10 cellular contexts compared by ENCODE assay signal in genomic region chr6:10659697-10660348, GRCh38. TPM values are rescaled to one million over a fixed set of nuclear protein-coding genes. Genes with fewer than 3 reads are reported as not detected.
DNase-seq lines count a peak whose midpoint lies in the region; ATAC-seq and TF ChIP-seq lines count a peak whose summit lies in the region.
"Had no signal": no experiment of that assay in that cellular context is flagged by ENCODE, and none has a peak within 500 bp of the region (broad histone marks: within the 10 kb centered on the region; RNA-seq: fewer than 3 reads in every experiment).

No MANE protein-coding gene starts in this region.

- no peak overlapping the region for H3K9ac ChIP-seq in mammary epithelial cell (ENCODE audit: insufficient read depth, low read length)

- dilution Hi-C loops in mammary epithelial cell (cut with HindIII; ENCODE audit: low sequenced_read_pairs) = no loop called here

- TF ChIP-seq POLR2A in breast epithelium (IDR thresholded peaks at IDR 0.05) = no peak

- H3K9me3 ChIP-seq in breast epithelium = peaks cover 0 to 4% of the 10 kb centered on the region in 2 donors
- H3K9me3 ChIP-seq in mammary epithelial cell (replicated peaks; ENCODE audit: insufficient read depth, low read length) = peaks cover 2% of the 10 kb centered on the region
- H3K9me3 ChIP-seq in A673 (ENCODE audit: low read depth, low read length, poor library complexity, severe bottlenecking) = no peaks in the 10 kb centered on the region
- H3K9me3 ChIP-seq: psoas muscle had no signal

- H3K36me3 ChIP-seq in breast epithelium (no peaks in the 10 kb centered on the region), mammary epithelial cell (ENCODE audit: insufficient read depth, low read length) (no peaks in the 10 kb centered on the region), A673 (ENCODE audit: insufficient read depth, low read length, poor library complexity, severe bottlenecking) (no peaks in the 10 kb centered on the region)

- H3K4me1 ChIP-seq in breast epithelium = no peaks in the 10 kb centered on the region
- H3K4me1 ChIP-seq in mammary epithelial cell (ENCODE audit: insufficient read depth, low read length) = no peaks in the 10 kb centered on the region
- no peaks in the 10 kb centered on the region for H3K4me1 ChIP-seq in A673 (ENCODE audit: insufficient read depth, low read length, poor library complexity, severe bottlenecking)

- BruUV-seq in mammary epithelial cell (replicated peaks; lab: Mats Ljungman, UMichigan) (no TSS peak), A673 (replicated peaks; lab: Mats Ljungman, UMichigan) (no TSS peak)

- peak; percentile 41 for ATAC-seq in activated naive CD8-positive, alpha-beta T cell treated with anti-CD3 and anti-CD28 coated beads, Interleukin-2, amount 10 ng/mL, durations not matched to agents 7 days and 5 days (ENCODE audit: low read depth)
- no peak for ATAC-seq in GM19452 (IDR thresholded peaks at IDR 0.05; ENCODE audit: unreplicated experiment)

- DNase-seq in breast epithelium (ENCODE audit: low spot score in 2 of 2) = no peak
- DNase-seq in mammary epithelial cell = no peak
- DNase-seq in activated naive CD8-positive, alpha-beta T cell treated with anti-CD3 and anti-CD28 coated beads, Interleukin-2, amount 10 ng/mL, durations not matched to agents 7 days and 5 days = peak; percentile 49
- DNase-seq in kidney tubule cell (ENCODE audit: low spot score) = peak; percentile 4
- DNase-seq in type B pancreatic cell (ENCODE audit: extremely low spot score, unreplicated experiment) = peak; percentile 69
- DNase-seq in A673 (ENCODE audit: low spot score) = no peak
- DNase-seq in NCI-H1694 (lab: John Stamatoyannopoulos, UW) = no peak
- DNase-seq: NCI-H1092 had no signal

- POLR2A ChIA-PET in activated naive CD8-positive, alpha-beta T cell treated with anti-CD3 and anti-CD28 coated beads, Interleukin-2, amount 10 ng/mL, durations not matched to agents 7 days and 5 days (lab: Charles Lee) = interaction anchor here (0.6 to 1.3 kb wide), 4 partner anchors 61 to 348 kb away, joined by 3 to 4 read pairs (median 4); no protein-coding TSS in a partner anchor
- POLR2A ChIA-PET in A673 (lab: Charles Lee; ENCODE audit: low non-redundant PET) = no interaction called here

- H3K36me3 Mint-ChIP-seq in activated naive CD8-positive, alpha-beta T cell treated with anti-CD3 and anti-CD28 coated beads, Interleukin-2, amount 10 ng/mL, durations not matched to agents 7 days and 5 days = peaks cover 7% of the 10 kb centered on the region
- peaks cover 4% of the 10 kb centered on the region for H3K36me3 Mint-ChIP-seq in type B pancreatic cell

- H3K9me3 Mint-ChIP-seq in activated naive CD8-positive, alpha-beta T cell treated with anti-CD3 and anti-CD28 coated beads, Interleukin-2, amount 10 ng/mL, durations not matched to agents 7 days and 5 days = peaks cover 8% of the 10 kb centered on the region
- H3K9me3 Mint-ChIP-seq in type B pancreatic cell = peaks cover 6% of the 10 kb centered on the region

- TF ChIP-seq CTCF in breast epithelium (IDR thresholded peaks at IDR 0.05) = no peak
- TF ChIP-seq CTCF in mammary epithelial cell (conservative IDR thresholded peaks at IDR 0.05 in 1 of 2, IDR thresholded peaks at IDR 0.05 in 1 of 2; ENCODE audit: extremely low read depth in 1 of 2, insufficient read depth in 1 of 2, low read depth in 1 of 2, low read length in 2 of 2) = no peak
- TF ChIP-seq CTCF in type B pancreatic cell (conservative IDR thresholded peaks at IDR 0.05) = no peak
- no peak for TF ChIP-seq CTCF in A673 (conservative IDR thresholded peaks at IDR 0.05; ENCODE audit: low read depth, low read length)

- H3K27me3 ChIP-seq in breast epithelium (no peaks in the 10 kb centered on the region), mammary epithelial cell (ENCODE audit: insufficient read depth, low read length) (no peaks in the 10 kb centered on the region), A673 (replicated peaks; ENCODE audit: insufficient read depth, low read depth, low read length, poor library complexity) (peaks cover 14% of the 10 kb centered on the region)

- peaks cover 6% of the 10 kb centered on the region for H3K27me3 Mint-ChIP-seq in activated naive CD8-positive, alpha-beta T cell treated with anti-CD3 and anti-CD28 coated beads, Interleukin-2, amount 10 ng/mL, durations not matched to agents 7 days and 5 days
- peaks cover 10% of the 10 kb centered on the region for H3K27me3 Mint-ChIP-seq in type B pancreatic cell

- H3K27ac Mint-ChIP-seq in activated naive CD8-positive, alpha-beta T cell treated with anti-CD3 and anti-CD28 coated beads, Interleukin-2, amount 10 ng/mL, durations not matched to agents 7 days and 5 days = no peak overlapping the region
- H3K27ac Mint-ChIP-seq in type B pancreatic cell = peak overlapping the region; percentile 67

- H3K4me3 ChIP-seq in breast epithelium = peak overlapping the region in 2 of 3 donors; percentile 37
- H3K4me3 ChIP-seq in mammary epithelial cell (replicated peaks in 1 of 3; ENCODE audit: insufficient read depth in 1 of 3, low read depth in 2 of 3, low read length in 3 of 3) = no peak overlapping the region
- no peak overlapping the region for H3K4me3 ChIP-seq in A673 (ENCODE audit: low read depth, low read length, poor library complexity, severe bottlenecking)
- H3K4me3 ChIP-seq: psoas muscle had no signal

- intact Hi-C loops in breast epithelium (cut with DNase I; ENCODE audit: low total_unique reads) = no loop called here
- intact Hi-C loops in mammary epithelial cell (cut with micrococcal nuclease) = no loop called here
- intact Hi-C loops in A673 (cut with micrococcal nuclease; ENCODE audit: unreplicated experiment) = no loop called here

- H4K20me1 ChIP-seq in mammary epithelial cell (ENCODE audit: insufficient read depth, low read length) = no peaks in the 10 kb centered on the region

- CTCF ChIA-PET in mammary epithelial cell (lab: Charles Lee; ENCODE audit: low non-redundant PET) (no interaction called here), A673 (lab: Charles Lee) (no interaction called here)

- H3K79me2 ChIP-seq in mammary epithelial cell (ENCODE audit: insufficient read depth, low read length) = no peaks in the 10 kb centered on the region

- H3K27ac ChIP-seq in breast epithelium = no peak overlapping the region
- no peak overlapping the region for H3K27ac ChIP-seq in mammary epithelial cell (ENCODE audit: insufficient read depth, low read depth, low read length)
- no peak overlapping the region for H3K27ac ChIP-seq in A673 (ENCODE audit: low read depth, low read length, poor library complexity, severe bottlenecking)
- H3K27ac ChIP-seq: psoas muscle had no signal

- peaks cover 21% of the 10 kb centered on the region for H3K4me1 Mint-ChIP-seq in activated naive CD8-positive, alpha-beta T cell treated with anti-CD3 and anti-CD28 coated beads, Interleukin-2, amount 10 ng/mL, durations not matched to agents 7 days and 5 days
- H3K4me1 Mint-ChIP-seq in type B pancreatic cell (ENCODE audit: unreplicated experiment) = no peaks in the 10 kb centered on the region

- in situ Hi-C loops in mammary epithelial cell (cut with MboI; ENCODE audit: low sequenced_read_pairs in 2 of 2) = no loop called here

- 87% methylated on average over 9 of the region's 48 CpGs for WGBS in mammary epithelial cell (ENCODE audit: low coverage, missing lambda C conversion rate)

- H3K4me2 ChIP-seq in mammary epithelial cell (ENCODE audit: insufficient read depth, low read depth, low read length) = no peak overlapping the region

- H2AFZ ChIP-seq in mammary epithelial cell (ENCODE audit: low read depth, low read length) = no peak overlapping the region

- peak overlapping the region; percentile 81 for H3K4me3 Mint-ChIP-seq in activated naive CD8-positive, alpha-beta T cell treated with anti-CD3 and anti-CD28 coated beads, Interleukin-2, amount 10 ng/mL, durations not matched to agents 7 days and 5 days
- peak overlapping the region; percentile 89 for H3K4me3 Mint-ChIP-seq in type B pancreatic cell

RNA-seq across cellular contexts. Expression of gene C6orf52, which starts 34.6 kb away (rescaled TPM):
- total RNA-seq in breast epithelium = 1 to 10 TPM in 1 of 3 donors, not detected in 2; 1.3 TPM
- total RNA-seq in mammary epithelial cell = under 1 TPM in 1 of 2 donors, not detected in 1; 0.50 TPM
- polyA plus RNA-seq in mammary epithelial cell = 0.60 TPM
- not detected for polyA minus RNA-seq in mammary epithelial cell
- 1 to 10 TPM in 1 of 2 experiments, under 1 TPM in 1; 0.54 to 3.0 TPM for total RNA-seq in activated naive CD8-positive, alpha-beta T cell treated with anti-CD3 and anti-CD28 coated beads, Interleukin-2, amount 10 ng/mL, durations not matched to agents 7 days and 5 days
- total RNA-seq in type B pancreatic cell (ENCODE audit: low replicate concordance) = 3.5 and 3.7 TPM in 2 replicates
- total RNA-seq in A673 (2021) = 0.69 and 1.9 TPM in 2 replicates

RNA-seq across cellular contexts. Expression of gene PAK1IP1, which starts 34.9 kb away (rescaled TPM):
- total RNA-seq in breast epithelium (10 to 100 TPM; 10.4 to 16.4 (median 15.7) TPM), mammary epithelial cell (10 to 100 TPM; 14.8 to 24.7 TPM), type B pancreatic cell (ENCODE audit: low replicate concordance) (15.4 and 16.4 TPM in 2 replicates), A673 (2021) (34.4 and 41.6 TPM in 2 replicates)
- polyA plus RNA-seq in mammary epithelial cell = 23.8 TPM
- polyA minus RNA-seq in mammary epithelial cell = 9.8 TPM
- 10 to 100 TPM; 11.1 to 11.6 TPM for total RNA-seq in activated naive CD8-positive, alpha-beta T cell treated with anti-CD3 and anti-CD28 coated beads, Interleukin-2, amount 10 ng/mL, durations not matched to agents 7 days and 5 days

Comparison
In these comparisons a context has a peak if more than half of its experiments do, and no peak if none do; other contexts are left out.
1. H3K4me3 ChIP-seq: peak in breast epithelium (2 of 3); none in mammary epithelial cell (0 of 3) and A673 (single experiment).
2. DNase-seq: peak in activated naive CD8-positive, alpha-beta T cell treated with anti-CD3 and anti-CD28 coated beads, Interleukin-2, amount 10 ng/mL, durations not matched to agents 7 days and 5 days (single experiment), kidney tubule cell (single experiment) and type B pancreatic cell (single experiment); none in breast epithelium (0 of 2), mammary epithelial cell (single experiment), A673 (single experiment) and NCI-H1694 (single experiment).